ENCODE assay signal across 37 cellular contexts in genomic region chr2:29184531-29184930, GRCh38.
"Had no signal": no experiment of that assay in that cellular context is flagged by ENCODE, and none has a peak within 500 bp of the region (broad histone marks: within the 10 kb centered on the region; RNA-seq: fewer than 3 reads in every experiment).

No MANE protein-coding gene starts in this region.

- H3K4me3 ChIP-seq: adrenal gland, breast epithelium, cardiac muscle cell, coronary artery, dorsolateral prefrontal cortex, esophagus muscularis mucosa, gastroesophageal sphincter, heart right ventricle had no signal

- H3K9me3 Mint-ChIP-seq: activated naive CD4-positive, alpha-beta T cell treated with anti-CD3 and anti-CD28 coated beads, Interleukin-2, amount 50 U/mL, for 24 hours; activated T-cell treated with anti-CD3 and anti-CD28 coated beads, Interleukin-2, amount 50 U/mL, for 4 hours; activated T-helper 1 cell treated with anti-CD3 and anti-CD28 coated beads, Interleukin-12 subunit alpha, Interleukin-12 subunit beta, Interleukin-2, Interleukin-4 antibody, amounts not matched to agents 30 ng/mL and 10 ng/mL and 1 ng/mL, durations not matched to agents 14 hours and 24 hours and 36 hours; dendritic cell treated with granulocyte-macrophage colony-stimulating factor and Interleukin-4, amounts not matched to agents 40 ng/mL and 50 ng/mL, for 4 days; effector memory CD8-positive, alpha-beta T cell had no signal

- H3K9me3 ChIP-seq: adrenal gland, breast epithelium, esophagus muscularis mucosa, gastroesophageal sphincter, heart right ventricle had no signal

- H3K4me1 Mint-ChIP-seq: brain had no signal

- H3K4me3 Mint-ChIP-seq: activated B cell treated with CpG ODN at 0.5 μM for 24 hours; activated CD4-positive, alpha-beta memory T cell treated with anti-CD3 and anti-CD28 coated beads for 36 hours; activated CD4-positive, alpha-beta T cell treated with anti-CD3 and anti-CD28 coated beads for 36 hours; activated CD4-positive, alpha-beta T cell treated with anti-CD3 and anti-CD28 coated beads, Interleukin-2, amount 10 ng/mL, durations not matched to agents 24 days and 14 days; activated CD8-positive, alpha-beta T cell treated with anti-CD3 and anti-CD28 coated beads, Interleukin-2, amount 10 ng/mL, durations not matched to agents 7 days and 5 days; activated naive CD4-positive, alpha-beta T cell treated with anti-CD3 and anti-CD28 coated beads for 36 hours; activated naive CD4-positive, alpha-beta T cell treated with anti-CD3 and anti-CD28 coated beads, Interleukin-2, amount 50 U/mL, for 24 hours; activated naive CD8-positive, alpha-beta T cell treated with anti-CD3 and anti-CD28 coated beads for 36 hours; activated naive CD8-positive, alpha-beta T cell treated with anti-CD3 and anti-CD28 coated beads, Interleukin-2, amount 50 U/mL, for 24 hours; activated T-cell treated with anti-CD3 and anti-CD28 coated beads, Interleukin-2, amount 50 U/mL, for 4 hours; activated T-helper 1 cell treated with anti-CD3 and anti-CD28 coated beads, Interleukin-12 subunit alpha, Interleukin-12 subunit beta, Interleukin-2, Interleukin-4 antibody, amounts not matched to agents 30 ng/mL and 10 ng/mL and 1 ng/mL, durations not matched to agents 14 hours and 24 hours and 36 hours; brain; dendritic cell treated with granulocyte-macrophage colony-stimulating factor and Interleukin-4, amounts not matched to agents 40 ng/mL and 50 ng/mL, for 4 days; effector memory CD8-positive, alpha-beta T cell; T-helper 17 cell; T-helper 2 cell treated with Interferon-gamma antibody and Interleukin-4, amounts not matched to agents 5 μg/mL and 100 μg/mL, for 36 hours had no signal

- ATAC-seq: activated CD4-positive, alpha-beta T cell treated with anti-CD3 and anti-CD28 coated beads for 36 hours; activated CD8-positive, alpha-beta T cell treated with anti-CD3 and anti-CD28 coated beads, Interleukin-2, amount 10 ng/mL, durations not matched to agents 7 days and 5 days; activated naive CD8-positive, alpha-beta T cell treated with anti-CD3 and anti-CD28 coated beads, Interleukin-2, amount 50 U/mL, for 24 hours; activated T-cell treated with anti-CD3 and anti-CD28 coated beads, Interleukin-2, amount 50 U/mL, for 4 hours; effector memory CD8-positive, alpha-beta T cell; foreskin keratinocyte; gastroesophageal sphincter; heart right ventricle; T-helper 17 cell had no signal

- H3K27me3 ChIP-seq: adrenal gland, breast epithelium, cardiac muscle cell, dorsolateral prefrontal cortex, esophagus muscularis mucosa, foreskin keratinocyte, gastroesophageal sphincter, heart right ventricle had no signal

- H3K4me1 ChIP-seq: adrenal gland, breast epithelium, esophagus muscularis mucosa, foreskin keratinocyte, gastroesophageal sphincter, heart right ventricle had no signal

- H3K27ac ChIP-seq: adrenal gland, breast epithelium, cardiac muscle cell, coronary artery, esophagus muscularis mucosa, foreskin keratinocyte, gastroesophageal sphincter, heart right ventricle, WERI-Rb-1 had no signal

- H3K27me3 Mint-ChIP-seq: activated B cell treated with CpG ODN at 0.5 μM for 24 hours; activated CD4-positive, alpha-beta memory T cell treated with anti-CD3 and anti-CD28 coated beads for 36 hours; activated CD4-positive, alpha-beta T cell treated with anti-CD3 and anti-CD28 coated beads for 36 hours; activated CD4-positive, alpha-beta T cell treated with anti-CD3 and anti-CD28 coated beads, Interleukin-2, amount 10 ng/mL, durations not matched to agents 24 days and 14 days; activated naive CD4-positive, alpha-beta T cell treated with anti-CD3 and anti-CD28 coated beads, Interleukin-2, amount 50 U/mL, for 24 hours; activated naive CD8-positive, alpha-beta T cell treated with anti-CD3 and anti-CD28 coated beads for 36 hours; activated naive CD8-positive, alpha-beta T cell treated with anti-CD3 and anti-CD28 coated beads, Interleukin-2, amount 50 U/mL, for 24 hours; dendritic cell treated with granulocyte-macrophage colony-stimulating factor and Interleukin-4, amounts not matched to agents 40 ng/mL and 50 ng/mL, for 4 days; effector memory CD8-positive, alpha-beta T cell; T-helper 17 cell had no signal

- DNase-seq: activated B cell treated with CpG ODN at 0.5 μM for 24 hours; activated CD4-positive, alpha-beta memory T cell treated with anti-CD3 and anti-CD28 coated beads for 36 hours; activated CD4-positive, alpha-beta T cell treated with anti-CD3 and anti-CD28 coated beads for 36 hours; activated CD4-positive, alpha-beta T cell treated with anti-CD3 and anti-CD28 coated beads, Interleukin-2, amount 10 ng/mL, durations not matched to agents 24 days and 14 days; activated CD4-positive, CD25-positive, alpha-beta regulatory T cell treated with anti-CD3 and anti-CD28 coated beads, Interleukin-2, amount 50 U/mL, for 72 hours; activated CD8-positive, alpha-beta memory T cell treated with anti-CD3 and anti-CD28 coated beads, Interleukin-2, amount 50 U/mL, for 48 hours; activated CD8-positive, alpha-beta T cell treated with anti-CD3 and anti-CD28 coated beads, Interleukin-2, amount 10 ng/mL, durations not matched to agents 7 days and 5 days; activated effector memory CD4-positive, alpha-beta T cell treated with anti-CD3 and anti-CD28 coated beads, Interleukin-2, amount 50 U/mL, for 16 hours; activated naive CD4-positive, alpha-beta T cell treated with anti-CD3 and anti-CD28 coated beads for 36 hours; activated naive CD8-positive, alpha-beta T cell treated with anti-CD3 and anti-CD28 coated beads for 36 hours; activated naive CD8-positive, alpha-beta T cell treated with anti-CD3 and anti-CD28 coated beads, Interleukin-2, amount 50 U/mL, for 24 hours; activated T-cell treated with anti-CD3 and anti-CD28 coated beads for 4 hours; activated T-cell treated with anti-CD3 and anti-CD28 coated beads, Interleukin-2, amount 50 U/mL, for 4 hours; adrenal gland; amygdala; aorta; central memory CD4-positive, alpha-beta T cell; dorsolateral prefrontal cortex; effector memory CD8-positive, alpha-beta T cell; erythroblast; foreskin keratinocyte; heart right ventricle; T-helper 1 cell; T-helper 17 cell; T1000; WERI-Rb-1 had no signal

- H3K27ac Mint-ChIP-seq: activated B cell treated with CpG ODN at 0.5 μM for 24 hours; activated CD4-positive, alpha-beta memory T cell treated with anti-CD3 and anti-CD28 coated beads for 36 hours; activated CD4-positive, alpha-beta T cell treated with anti-CD3 and anti-CD28 coated beads for 36 hours; activated CD4-positive, alpha-beta T cell treated with anti-CD3 and anti-CD28 coated beads, Interleukin-2, amount 10 ng/mL, durations not matched to agents 24 days and 14 days; activated CD8-positive, alpha-beta T cell treated with anti-CD3 and anti-CD28 coated beads, Interleukin-2, amount 10 ng/mL, durations not matched to agents 7 days and 5 days; activated naive CD4-positive, alpha-beta T cell treated with anti-CD3 and anti-CD28 coated beads for 36 hours; activated naive CD4-positive, alpha-beta T cell treated with anti-CD3 and anti-CD28 coated beads, Interleukin-2, amount 50 U/mL, for 24 hours; activated naive CD8-positive, alpha-beta T cell treated with anti-CD3 and anti-CD28 coated beads for 36 hours; activated naive CD8-positive, alpha-beta T cell treated with anti-CD3 and anti-CD28 coated beads, Interleukin-2, amount 50 U/mL, for 24 hours; activated T-helper 1 cell treated with anti-CD3 and anti-CD28 coated beads, Interleukin-12 subunit alpha, Interleukin-12 subunit beta, Interleukin-2, Interleukin-4 antibody, amounts not matched to agents 30 ng/mL and 10 ng/mL and 1 ng/mL, durations not matched to agents 14 hours and 24 hours and 36 hours; activated T-helper 2 cell treated with anti-CD3 and anti-CD28 coated beads, Interferon-gamma antibody, Interleukin-2, Interleukin-4, amounts not matched to agents 10 μg/mL and 5 μg/mL and 100 μg/mL, durations not matched to agents 14 hours and 24 hours and 36 hours; brain; dendritic cell treated with granulocyte-macrophage colony-stimulating factor and Interleukin-4, amounts not matched to agents 40 ng/mL and 50 ng/mL, for 4 days; effector memory CD8-positive, alpha-beta T cell; T-helper 17 cell; T-helper 2 cell treated with Interferon-gamma antibody and Interleukin-4, amounts not matched to agents 5 μg/mL and 100 μg/mL, for 36 hours had no signal

- H3K36me3 ChIP-seq: adrenal gland, breast epithelium, cardiac muscle cell had no signal
